ENCODE assay signal across 5 cellular contexts in the genomic region with DNA sequence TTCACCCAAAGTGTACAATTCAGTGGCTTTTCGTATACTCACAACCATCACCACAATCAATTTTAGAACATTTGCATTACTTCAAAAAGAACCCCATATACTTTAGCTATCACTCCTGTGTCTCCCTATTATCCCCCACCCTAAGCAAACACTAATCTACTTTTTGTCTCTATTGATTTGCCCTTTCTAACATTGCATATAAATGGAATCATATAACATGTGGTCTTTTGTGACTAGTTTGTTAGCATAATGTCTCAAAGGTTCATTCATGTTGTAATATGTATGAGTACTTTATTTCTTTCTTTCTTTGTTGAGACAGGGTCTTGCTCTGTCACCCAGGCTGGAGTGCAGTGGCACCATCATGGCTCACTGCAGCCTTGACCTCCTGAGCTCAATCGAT.
"Had no signal": no experiment of that assay in that cellular context is flagged by ENCODE, and none has a peak within 500 bp of the region (broad histone marks: within the 10 kb centered on the region; RNA-seq: fewer than 3 reads in every experiment).

No MANE protein-coding gene starts in this region.

- H3K4me3 ChIP-seq: K562 had no signal

- H3K9me3 Mint-ChIP-seq: IgD-negative memory B cell had no signal

- H3K4me3 Mint-ChIP-seq: IgD-negative memory B cell had no signal

- H3K27ac Mint-ChIP-seq: IgD-negative memory B cell had no signal

- DNase-seq: IMR-90, KBM-7 had no signal

- ATAC-seq: HepG2, K562 had no signal

- H3K27me3 Mint-ChIP-seq: IgD-negative memory B cell had no signal
